ENCODE assay signal across 9 cellular contexts in genomic region chr17:6753006-6753445, GRCh38. TPM values are rescaled to one million over a fixed set of nuclear protein-coding genes. Genes with fewer than 3 reads are reported as not detected.
DNase-seq lines count a peak whose midpoint lies in the region; ATAC-seq and TF ChIP-seq lines count a peak whose summit lies in the region.
"Had no signal": no experiment of that assay in that cellular context is flagged by ENCODE, and none has a peak within 500 bp of the region (broad histone marks: within the 10 kb centered on the region; RNA-seq: fewer than 3 reads in every experiment).

No MANE protein-coding gene starts in this region.

- TF ChIP-seq POLR2A in esophagus squamous epithelium (IDR thresholded peaks at IDR 0.05) = no peak
- TF ChIP-seq POLR2A in vagina (IDR thresholded peaks at IDR 0.05) = no peak
- no peak for TF ChIP-seq POLR2A in GM18505 (IDR thresholded peaks at IDR 0.05; ENCODE audit: borderline replicate concordance, extremely low read depth, insufficient read depth, insufficient read length)

- peaks cover 16% of the 10 kb centered on the region for H3K27me3 Mint-ChIP-seq in activated naive CD4-positive, alpha-beta T cell treated with anti-CD3 and anti-CD28 coated beads, Interleukin-2, amount 10 ng/mL, durations not matched to agents 7 days and 5 days
- H3K27me3 Mint-ChIP-seq in nephron (ENCODE audit: low read depth) = peaks cover 15% of the 10 kb centered on the region
- H3K27me3 Mint-ChIP-seq: activated naive CD4-positive, alpha-beta T cell treated with anti-CD3 and anti-CD28 coated beads, Interleukin-2, amount 50 U/mL, for 24 hours had no signal

- intact Hi-C loops in esophagus squamous epithelium (cut with DNase I) = no loop called here
- intact Hi-C loops in vagina (cut with DNase I) = no loop called here

- H3K4me3 ChIP-seq in esophagus squamous epithelium (no peak overlapping the region), vagina (no peak overlapping the region)

- no peaks in the 10 kb centered on the region for H3K9me3 Mint-ChIP-seq in activated naive CD4-positive, alpha-beta T cell treated with anti-CD3 and anti-CD28 coated beads, Interleukin-2, amount 10 ng/mL, durations not matched to agents 7 days and 5 days
- H3K9me3 Mint-ChIP-seq in nephron = no peaks in the 10 kb centered on the region
- H3K9me3 Mint-ChIP-seq: activated naive CD4-positive, alpha-beta T cell treated with anti-CD3 and anti-CD28 coated beads, Interleukin-2, amount 50 U/mL, for 24 hours had no signal

- CTCF ChIA-PET in activated naive CD4-positive, alpha-beta T cell treated with anti-CD3 and anti-CD28 coated beads, Interleukin-2, amount 10 ng/mL, durations not matched to agents 7 days and 5 days (lab: Charles Lee) = no interaction called here

- ATAC-seq in HG03442 (IDR thresholded peaks at IDR 0.05; ENCODE audit: unreplicated experiment) = no peak
- ATAC-seq in GM18505 (IDR thresholded peaks at IDR 0.05; ENCODE audit: unreplicated experiment) = no peak

- peak overlapping the region; percentile 75 for H3K27ac Mint-ChIP-seq in activated naive CD4-positive, alpha-beta T cell treated with anti-CD3 and anti-CD28 coated beads, Interleukin-2, amount 10 ng/mL, durations not matched to agents 7 days and 5 days
- peak overlapping the region; percentile 48 to 82 (median 48) for H3K27ac Mint-ChIP-seq in nephron
- H3K27ac Mint-ChIP-seq: activated naive CD4-positive, alpha-beta T cell treated with anti-CD3 and anti-CD28 coated beads, Interleukin-2, amount 50 U/mL, for 24 hours had no signal

- 33 to 40% methylated on average over 9 of the region's 9 CpGs for WGBS in esophagus squamous epithelium, 2 donors

- DNase-seq in activated naive CD4-positive, alpha-beta T cell treated with anti-CD3 and anti-CD28 coated beads, Interleukin-2, amount 10 ng/mL, durations not matched to agents 7 days and 5 days = peak; percentile 39
- no peak for DNase-seq in activated naive CD4-positive, alpha-beta T cell treated with anti-CD3 and anti-CD28 coated beads, Interleukin-2, amount 50 U/mL, for 16 hours
- peak; percentile 72 for DNase-seq in activated CD8-positive, alpha-beta memory T cell treated with anti-CD3 and anti-CD28 coated beads for 24 hours
- DNase-seq in esophagus squamous epithelium (lab: John Stamatoyannopoulos, UW) (no peak), vagina (ENCODE audit: extremely low spot score in 2 of 2) (no peak)

- H3K36me3 ChIP-seq in esophagus squamous epithelium = peaks cover 0 to 3% (median 0%) of the 10 kb centered on the region in 3 donors
- no peaks in the 10 kb centered on the region for H3K36me3 ChIP-seq in vagina

- peaks cover 21 to 60% (median 25%) of the 10 kb centered on the region in 3 donors for H3K4me1 ChIP-seq in esophagus squamous epithelium
- H3K4me1 ChIP-seq in vagina = peaks cover 53% of the 10 kb centered on the region

- H3K36me3 Mint-ChIP-seq in activated naive CD4-positive, alpha-beta T cell treated with anti-CD3 and anti-CD28 coated beads, Interleukin-2, amount 10 ng/mL, durations not matched to agents 7 days and 5 days = peaks cover 15% of the 10 kb centered on the region
- no peaks in the 10 kb centered on the region for H3K36me3 Mint-ChIP-seq in nephron (ENCODE audit: low read depth)

- H3K27me3 ChIP-seq in esophagus squamous epithelium (no peaks in the 10 kb centered on the region), vagina (no peaks in the 10 kb centered on the region)

- H3K4me1 Mint-ChIP-seq in activated naive CD4-positive, alpha-beta T cell treated with anti-CD3 and anti-CD28 coated beads, Interleukin-2, amount 10 ng/mL, durations not matched to agents 7 days and 5 days = peaks cover 55% of the 10 kb centered on the region
- peaks cover 10% of the 10 kb centered on the region for H3K4me1 Mint-ChIP-seq in nephron

- H3K4me3 Mint-ChIP-seq in activated naive CD4-positive, alpha-beta T cell treated with anti-CD3 and anti-CD28 coated beads, Interleukin-2, amount 10 ng/mL, durations not matched to agents 7 days and 5 days = peak overlapping the region; percentile 7
- no peak overlapping the region for H3K4me3 Mint-ChIP-seq in nephron
- H3K4me3 Mint-ChIP-seq: activated naive CD4-positive, alpha-beta T cell treated with anti-CD3 and anti-CD28 coated beads, Interleukin-2, amount 50 U/mL, for 24 hours had no signal

- TF ChIP-seq CTCF in esophagus squamous epithelium (IDR thresholded peaks at IDR 0.05) (no peak), nephron (IDR thresholded peaks at IDR 0.05; ENCODE audit: unreplicated experiment in 3 of 3) (no peak), vagina (IDR thresholded peaks at IDR 0.05) (no peak)

- H3K27ac ChIP-seq in esophagus squamous epithelium (peak overlapping the region; percentile 59 to 86 (median 82)), vagina (peak overlapping the region; percentile 74)

- H3K9me3 ChIP-seq in esophagus squamous epithelium (no peaks in the 10 kb centered on the region), vagina (no peaks in the 10 kb centered on the region)

RNA-seq across cellular contexts. Expression of gene XAF1, which starts 2.8 kb away (rescaled TPM):
- total RNA-seq in esophagus squamous epithelium = 10 to 100 TPM in 3 of 4 donors, 1 to 10 TPM in 1; 6.9 to 24.0 (median 15.5) TPM
- 43.0 TPM for total RNA-seq in vagina

RNA-seq across cellular contexts. Expression of gene FBXO39, which starts 23.0 kb away (rescaled TPM):
- 1 to 10 TPM in 3 of 4 donors, under 1 TPM in 1; 0.48 to 2.9 (median 1.9) TPM for total RNA-seq in esophagus squamous epithelium
- not detected for total RNA-seq in vagina

RNA-seq across cellular contexts. Expression of gene SLC13A5, which starts 39.9 kb away (rescaled TPM):
- 1 to 10 TPM in 2 of 4 donors, under 1 TPM in 2; 0.29 to 2.3 (median 1.3) TPM for total RNA-seq in esophagus squamous epithelium
- total RNA-seq in vagina = 1.7 TPM

Comparison
In these comparisons a context has a peak if more than half of its experiments do, and no peak if none do; other contexts are left out.
1. DNase-seq: peak in activated naive CD4-positive, alpha-beta T cell treated with anti-CD3 and anti-CD28 coated beads, Interleukin-2, amount 10 ng/mL, durations not matched to agents 7 days and 5 days (single experiment) and activated CD8-positive, alpha-beta memory T cell treated with anti-CD3 and anti-CD28 coated beads for 24 hours (single experiment); none in activated naive CD4-positive, alpha-beta T cell treated with anti-CD3 and anti-CD28 coated beads, Interleukin-2, amount 50 U/mL, for 16 hours (single experiment), esophagus squamous epithelium (single experiment) and vagina (0 of 2).